Comparison of ENCODE assay signal across 10 cellular contexts in the genomic region with DNA sequence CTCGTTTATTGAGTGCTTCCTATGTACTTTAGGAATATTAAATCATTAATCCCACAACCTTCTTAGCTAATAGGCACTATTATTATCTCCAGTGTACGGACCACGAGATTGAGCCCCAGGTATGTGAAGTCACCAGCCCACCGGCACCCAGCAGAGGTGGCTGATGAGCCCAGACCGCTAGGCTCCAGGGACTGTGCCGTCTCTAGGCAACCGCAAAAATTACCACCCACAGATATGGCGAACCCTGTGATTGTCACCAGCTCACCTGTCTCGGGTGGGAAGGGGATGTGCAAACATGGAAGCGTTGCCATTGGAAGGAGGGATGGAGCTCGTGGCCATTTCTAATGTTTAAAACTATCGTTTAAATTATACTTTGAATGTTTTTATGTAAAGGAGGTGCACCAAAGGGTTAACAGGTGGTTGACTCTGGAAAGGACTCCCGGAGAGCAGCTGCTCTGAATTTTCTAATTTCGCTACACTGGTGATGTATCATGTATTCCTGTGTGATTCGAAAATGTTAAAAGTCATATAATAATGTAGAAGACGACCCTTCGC. TPM values are rescaled to one million over a fixed set of nuclear protein-coding genes. Genes with fewer than 3 reads are reported as not detected.
DNase-seq lines count a peak whose midpoint lies in the region; ATAC-seq and TF ChIP-seq lines count a peak whose summit lies in the region.
"Had no signal": no experiment of that assay in that cellular context is flagged by ENCODE, and none has a peak within 500 bp of the region (broad histone marks: within the 10 kb centered on the region; RNA-seq: fewer than 3 reads in every experiment).

No MANE protein-coding gene starts in this region.

- TF ChIP-seq CTCF in osteocyte (IDR thresholded peaks at IDR 0.05), result no peak

- H3K36me3 ChIP-seq in ES-I3 (ENCODE audit: insufficient read depth, low read length) (no peaks in the 10 kb centered on the region), endocrine pancreas (ENCODE audit: control insufficient read depth, insufficient read depth, low read length) (no peaks in the 10 kb centered on the region)
- H3K36me3 ChIP-seq: brain microvascular endothelial cell, vagina had no signal

- H3K4me3 Mint-ChIP-seq in osteocyte (ENCODE audit: unreplicated experiment), result no peak overlapping the region

- no peaks in the 10 kb centered on the region for H3K36me3 Mint-ChIP-seq in osteocyte (ENCODE audit: unreplicated experiment)

- no peak for ATAC-seq in GM21447 (IDR thresholded peaks at IDR 0.05; ENCODE audit: unreplicated experiment)

- peak overlapping the region; percentile 90 for H3K9ac ChIP-seq in ES-I3 (ENCODE audit: low read depth, low read length)
- no peak overlapping the region for H3K9ac ChIP-seq in endocrine pancreas (ENCODE audit: control insufficient read depth, insufficient read depth, low read length)

- peaks cover 2% of the 10 kb centered on the region for H3K4me1 Mint-ChIP-seq in osteocyte (ENCODE audit: unreplicated experiment)

- no peak overlapping the region for H3K27ac Mint-ChIP-seq in osteocyte (ENCODE audit: unreplicated experiment)

- H3K27me3 Mint-ChIP-seq in osteocyte (ENCODE audit: unreplicated experiment), result peaks cover 61% of the 10 kb centered on the region

- peak overlapping the region; percentile 84 for H3K4me3 ChIP-seq in endocrine pancreas (ENCODE audit: control insufficient read depth, insufficient read depth, low read length)

- DNase-seq in NCI-H2029 treated with DMSO at 0.1 percent for 48 hours (lab: John Stamatoyannopoulos, UW) (peak; percentile 54), osteocyte (ENCODE audit: extremely low spot score, unreplicated experiment) (peak; percentile 44), ureter (ENCODE audit: low spot score) (no peak), HuH-7 (ENCODE audit: low spot score) (no peak)
- no peak for DNase-seq in stimulated activated CD4-positive, alpha-beta T cell treated with anti-CD3 and anti-CD28 coated beads, Interleukin-2, amount 100 ng/mL, for 24 hours
- DNase-seq: brain microvascular endothelial cell had no signal

- H3K9me3 ChIP-seq in ES-I3 (ENCODE audit: control insufficient read depth, insufficient read depth, low read length) (no peaks in the 10 kb centered on the region; the same call in 1 of the 2 replicates), endocrine pancreas (ENCODE audit: control insufficient read depth, low read length) (peaks cover 2% of the 10 kb centered on the region)
- H3K9me3 ChIP-seq: vagina had no signal

- H3K9me3 Mint-ChIP-seq in osteocyte (ENCODE audit: unreplicated experiment), result no peaks in the 10 kb centered on the region

- H3K27me3 ChIP-seq in endocrine pancreas (ENCODE audit: control insufficient read depth, insufficient read depth, low read length), result no peaks in the 10 kb centered on the region
- H3K27me3 ChIP-seq: vagina had no signal

- no peaks in the 10 kb centered on the region; the same call in 1 of the 2 replicates for H3K4me1 ChIP-seq in ES-I3 (ENCODE audit: insufficient read depth, low read length)
- no peaks in the 10 kb centered on the region for H3K4me1 ChIP-seq in endocrine pancreas (ENCODE audit: control insufficient read depth, insufficient read depth, low read length)
- H3K4me1 ChIP-seq: vagina had no signal

RNA-seq across cellular contexts. Expression of a gene that starts 21.0 kb away (rescaled TPM):
- total RNA-seq in osteocyte (not detected in 2 replicates), ureter (0.29 TPM)

RNA-seq across cellular contexts. Expression of a gene that starts 48.3 kb away (rescaled TPM):
- total RNA-seq in osteocyte (29.2 and 33.7 TPM in 2 replicates), ureter (68.1 TPM)

Comparison
In these comparisons a context has a peak if more than half of its experiments do, and no peak if none do; other contexts are left out.
1. DNase-seq: peak in NCI-H2029 treated with DMSO at 0.1 percent for 48 hours (single experiment) and osteocyte (single experiment); none in ureter (single experiment), stimulated activated CD4-positive, alpha-beta T cell treated with anti-CD3 and anti-CD28 coated beads, Interleukin-2, amount 100 ng/mL, for 24 hours (0 of 2) and HuH-7 (single experiment).